Comparison of ENCODE assay signal across 1 cellular context in the genomic region with DNA sequence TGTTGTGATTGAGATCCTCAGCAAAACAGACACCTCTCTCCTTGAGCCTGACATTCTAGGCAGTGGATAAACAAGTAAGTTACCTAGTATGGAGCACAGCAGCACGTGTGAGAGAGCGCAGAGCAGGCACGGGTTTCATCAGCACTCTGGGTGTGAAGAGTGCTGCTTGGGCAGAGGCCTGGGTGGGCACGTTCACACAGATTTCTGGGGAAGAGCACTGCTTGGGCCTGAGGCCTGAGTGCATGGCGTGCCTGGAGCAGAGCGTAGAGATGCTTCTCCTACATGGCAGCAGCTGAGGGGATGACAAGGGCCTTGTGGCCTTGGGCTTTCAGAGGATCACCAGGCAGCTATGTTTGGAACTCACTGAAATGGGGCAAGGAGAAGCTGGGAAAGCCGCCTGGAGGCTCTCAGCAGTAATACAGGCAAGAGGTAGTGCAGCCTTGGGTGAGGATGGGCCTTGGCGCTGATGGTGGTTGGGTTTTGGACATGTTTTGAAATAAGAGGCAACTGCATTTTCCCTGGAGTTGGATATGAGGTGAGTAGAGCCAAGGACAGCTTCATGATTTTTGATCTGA.
TF ChIP-seq lines count a peak whose summit lies in the region.

No MANE protein-coding gene starts in this region.

TF ChIP-seq in HepG2, 621 proteins besides CTCF, POLR2A, EP300 and RAD21:
- TF ChIP-seq MAFF (IDR thresholded peaks at IDR 0.05; ENCODE audit: low read depth, low read length) (no peak), RBM22 (optimal IDR thresholded peaks at IDR 0.05; ENCODE audit: low read length) (peak; percentile 45)
